8 cellular contexts compared by ENCODE assay signal in the genomic region with DNA sequence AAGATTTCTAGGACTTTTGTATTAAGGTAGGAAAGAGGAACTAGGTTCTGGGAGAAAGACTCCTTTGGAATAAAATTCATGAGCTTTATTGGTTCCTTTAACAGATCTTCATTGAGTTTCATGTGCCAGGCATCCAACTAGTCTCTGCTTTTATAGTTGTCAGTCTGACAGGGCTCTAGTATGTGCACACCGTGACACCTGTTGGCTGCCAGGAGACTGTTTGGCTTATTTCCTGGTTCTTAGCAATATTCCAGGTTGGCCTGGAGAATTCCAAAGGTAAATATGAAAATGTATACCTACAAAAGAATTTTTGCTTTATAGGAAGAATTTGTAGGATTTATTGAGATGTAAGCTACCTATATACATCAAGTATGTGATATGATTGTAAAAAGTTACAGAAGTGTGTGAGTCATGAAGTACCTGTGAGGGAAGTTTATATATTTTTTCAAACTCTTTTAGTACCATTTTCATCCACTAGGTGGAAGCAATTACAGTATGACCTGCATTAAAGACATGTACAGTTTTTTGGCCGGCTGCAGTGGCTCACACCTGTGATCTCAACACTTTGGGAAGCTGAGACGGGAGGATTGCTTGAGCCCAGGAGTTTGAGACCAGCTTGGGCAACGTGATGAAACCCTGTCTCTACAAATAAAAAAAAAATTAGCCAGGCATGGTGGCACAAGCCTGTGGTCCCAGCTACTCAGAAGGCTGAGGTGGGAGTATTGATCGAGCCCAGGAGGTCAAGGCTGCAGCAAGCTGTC. TPM values are rescaled to one million over a fixed set of nuclear protein-coding genes. Genes with fewer than 3 reads are reported as not detected.
DNase-seq lines count a peak whose midpoint lies in the region; ATAC-seq, FAIRE-seq and TF ChIP-seq lines count a peak whose summit lies in the region.

No MANE protein-coding gene starts in this region.

- H4K20me1 ChIP-seq in HepG2 (ENCODE audit: insufficient read depth, low read length): no peaks in the 10 kb centered on the region

- TF ChIP-seq EP300 in HepG2 (IDR thresholded peaks at IDR 0.05; ENCODE audit: low read depth in 2 of 2, low read length in 2 of 2) (no peak), HepG2 (CRISPR knock-in tag; IDR thresholded peaks at IDR 0.05; ENCODE audit: borderline replicate concordance) (no peak)

- no peaks in the 10 kb centered on the region for H3K27me3 ChIP-seq in Peyer's patch
- no peaks in the 10 kb centered on the region for H3K27me3 ChIP-seq in HepG2 (ENCODE audit: control insufficient read depth in 1 of 2, insufficient read depth in 2 of 2, low read length in 2 of 2)
- H3K27me3 ChIP-seq in vagina: no peaks in the 10 kb centered on the region

- in situ Hi-C loops in HepG2 (cut with HindIII; ENCODE audit: extremely low pct_ligation_motif_present, low pct_unique_long_range_greater_than_20kb): loop anchor here (5.0 kb wide), 1 partner anchor 237 kb away; no protein-coding TSS in a partner anchor

- intact Hi-C loops in HepG2 (cut with micrococcal nuclease; ENCODE audit: unreplicated experiment): loop anchor here (1.0 to 5.0 kb wide), 2 partner anchors 122 to 235 kb away; no protein-coding TSS in a partner anchor
- intact Hi-C loops in vagina (cut with DNase I): loop anchor here (10.0 kb wide), 1 partner anchor 235 kb away; no protein-coding TSS in a partner anchor

- H3K79me2 ChIP-seq in HepG2 (ENCODE audit: insufficient read depth, low read length): no peaks in the 10 kb centered on the region

- H3K36me3 ChIP-seq in Peyer's patch: peaks cover 0 to 29% (median 0%) of the 10 kb centered on the region in 3 donors
- peaks cover 15 to 35% of the 10 kb centered on the region in 2 experiments for H3K36me3 ChIP-seq in HepG2 (replicated peaks in 1 of 2; ENCODE audit: control insufficient read depth in 1 of 2, insufficient read depth in 2 of 2, low read length in 2 of 2)
- peaks cover 0 to 19% of the 10 kb centered on the region in 2 donors for H3K36me3 ChIP-seq in vagina

- no peak overlapping the region for H3K4me3 ChIP-seq in Peyer's patch
- H3K4me3 ChIP-seq in HepG2 (replicated peaks in 1 of 3; ENCODE audit: insufficient read depth in 1 of 3, low read depth in 2 of 3, low read length in 3 of 3): no peak overlapping the region
- H3K4me3 ChIP-seq in vagina: no peak overlapping the region

- H3K9me3 ChIP-seq in Peyer's patch (no peaks in the 10 kb centered on the region), HepG2 (ENCODE audit: low read length) (no peaks in the 10 kb centered on the region), vagina (no peaks in the 10 kb centered on the region)

- no peak overlapping the region for H3K9ac ChIP-seq in HepG2 (ENCODE audit: insufficient read depth, low read depth, low read length)

- no peak overlapping the region for H3K4me2 ChIP-seq in HepG2 (ENCODE audit: low read depth, low read length)

- no peak overlapping the region for H3K27ac ChIP-seq in Peyer's patch
- H3K27ac ChIP-seq in HepG2 (ENCODE audit: extremely low read length, insufficient read depth, low read length): no peak overlapping the region
- no peak overlapping the region for H3K27ac ChIP-seq in vagina

- 47% methylated on average over 5 of the region's 5 CpGs for WGBS in HepG2 (ENCODE audit: low lambda C conversion rate)

- peak; percentile 71 for ATAC-seq in HepG2

- CTCF ChIA-PET in GM10248 (lab: Yijun Ruan, JAX) (interaction anchor here (0.8 to 5.7 kb wide), 21 partner anchors 10 to 479 kb away, joined by 3 to 33 read pairs (median 5); a partner anchor contains a TSS), HepG2 (lab: Yijun Ruan, JAX; ENCODE audit: low intra/inter-chr PET ratio, low total read pairs) (interaction anchor here (2.2 kb wide), 1 partner anchor 235 kb away, joined by 18 read pairs; no protein-coding TSS in a partner anchor)

- POLR2A ChIA-PET in GM10248 (lab: Yijun Ruan, JAX): no interaction called here
- POLR2A ChIA-PET in HepG2 (lab: Yijun Ruan, JAX): no interaction called here

- no peaks in the 10 kb centered on the region for H3K4me1 ChIP-seq in Peyer's patch
- 0 out of 2 replicates have a peak, but pooled peaks cover under 1% of the 10 kb centered on the region for H3K4me1 ChIP-seq in HepG2 (ENCODE audit: insufficient read depth, low read length)
- H3K4me1 ChIP-seq in vagina: no peaks in the 10 kb centered on the region

- peak; percentile 62 for DNase-seq in A172 (ENCODE audit: low spot score)
- DNase-seq in GM10248 (ENCODE audit: extremely low spot score): peak; percentile 59
- DNase-seq in HCEC 1CT: peak; percentile 31
- no peak for DNase-seq in Peyer's patch
- DNase-seq in central memory CD4-positive, alpha-beta T cell: peak; percentile 21
- DNase-seq in HepG2 (ENCODE audit: low spot score): peak; percentile 70
- DNase-seq in vagina (ENCODE audit: extremely low spot score in 2 of 2): no peak

- H2AFZ ChIP-seq in HepG2 (ENCODE audit: low read length): no peak overlapping the region

- TF ChIP-seq POLR2A in Peyer's patch (IDR thresholded peaks at IDR 0.05) (no peak), HepG2 (IDR thresholded peaks at IDR 0.05; ENCODE audit: insufficient read depth in 1 of 2, low read depth in 2 of 2, low read length in 2 of 2) (no peak), vagina (IDR thresholded peaks at IDR 0.05) (no peak)

- peak; percentile 80 for FAIRE-seq in HepG2 (lab: Jason Lieb, UNC)

- TF ChIP-seq RAD21 in HepG2 (CRISPR knock-in tag; IDR thresholded peaks at IDR 0.05): peak; percentile 35; the same call in 1 of the 2 replicates

- peak; percentile 41 for TF ChIP-seq CTCF in GM10248 (IDR thresholded peaks at IDR 0.05; ENCODE audit: control extremely low read depth, extremely low read depth, low read depth, missing control alignments)
- peak; percentile 67 for TF ChIP-seq CTCF in LNCAP (IDR thresholded peaks at IDR 0.05)
- peak; percentile 60 to 73 (median 67) for TF ChIP-seq CTCF in Peyer's patch (IDR thresholded peaks at IDR 0.05)
- TF ChIP-seq CTCF in HepG2 (CRISPR knock-in tag; IDR thresholded peaks at IDR 0.05): peak; percentile 71
- TF ChIP-seq CTCF in vagina (IDR thresholded peaks at IDR 0.05): peak in 2 of 3 experiments; percentile 63 to 69

- BruUV-seq in HepG2 (replicated peaks; lab: Mats Ljungman, UMichigan): no TSS peak

RNA-seq across cellular contexts. Expression of a gene that starts 35.2 kb away (rescaled TPM):
- 38.8 and 62.8 TPM in 2 replicates for total RNA-seq in A172 (2014; rRNA removed; shearing (Covaris generic))
- total RNA-seq in Peyer's patch (10 to 100 TPM; 15.4 to 25.4 (median 23.0) TPM), HepG2 (2016; rRNA removed; fragmentation: Illumina TruSeq; extraction: Trizol) (66.7 and 86.0 TPM in 2 replicates), vagina (11.3 TPM)
- 30.8 and 32.0 TPM in 2 replicates for total RNA-seq in HepG2 (2016; cell fraction: cytosol; rRNA removed; fragmentation: Illumina TruSeq; extraction: Trizol; ENCODE audit: low read depth)
- 74.9 and 86.0 TPM in 2 replicates for total RNA-seq in HepG2 (2016; cell fraction: insoluble cytoplasmic fraction; rRNA removed; fragmentation: Illumina TruSeq; extraction: Trizol)
- total RNA-seq in HepG2 (2016; cell fraction: membrane; rRNA removed; fragmentation: Illumina TruSeq; extraction: Trizol): 50.4 and 54.3 TPM in 2 replicates
- 91.1 and 92.0 TPM in 2 replicates for total RNA-seq in HepG2 (2016; cell fraction: nucleus; rRNA removed; fragmentation: Illumina TruSeq; extraction: Trizol)
- 18.7 and 23.1 TPM in 2 replicates for polyA plus RNA-seq in HepG2 (2011; rRNA removed)
- 10.1 and 15.3 TPM in 2 replicates for polyA plus RNA-seq in HepG2 (2011; cell fraction: cytosol; rRNA removed)
- polyA plus RNA-seq in HepG2 (2011; cell fraction: nucleus; rRNA removed): 20.9 and 31.1 TPM in 2 replicates
- polyA plus RNA-seq in HepG2 (2012): 27.5 and 36.0 TPM in 2 replicates
- 19.8 and 21.6 TPM in 2 replicates for polyA plus RNA-seq in HepG2 (2016; cell fraction: cytosol; fragmentation: Illumina TruSeq; extraction: Trizol; ENCODE audit: low read depth)
- 63.1 and 68.5 TPM in 2 replicates for polyA plus RNA-seq in HepG2 (2016; cell fraction: insoluble cytoplasmic fraction; fragmentation: Illumina TruSeq; extraction: Trizol; ENCODE audit: low read depth)
- 22.7 and 26.9 TPM in 2 replicates for polyA plus RNA-seq in HepG2 (2016; cell fraction: membrane; fragmentation: Illumina TruSeq; extraction: Trizol; ENCODE audit: low read depth)
- 87.8 and 109 TPM in 2 replicates for polyA plus RNA-seq in HepG2 (2016; cell fraction: nucleus; fragmentation: Illumina TruSeq; extraction: Trizol; ENCODE audit: insufficient read depth, low read depth)
- 4.9 and 6.3 TPM in 2 replicates for polyA minus RNA-seq in HepG2 (2011; rRNA and poly(A)+ RNA removed; ENCODE audit: low replicate concordance)
- 8.4 and 9.1 TPM in 2 replicates for polyA minus RNA-seq in HepG2 (2011; cell fraction: cytosol; rRNA and poly(A)+ RNA removed)
- polyA minus RNA-seq in HepG2 (2011; cell fraction: nucleus; rRNA and poly(A)+ RNA removed): 107 and 108 TPM in 2 replicates

RNA-seq across cellular contexts. Expression of a gene that starts 35.3 kb away (rescaled TPM):
- total RNA-seq in A172 (2014; rRNA removed; shearing (Covaris generic)): 15.6 and 20.9 TPM in 2 replicates
- total RNA-seq in Peyer's patch: 10 to 100 TPM in 2 of 4 donors, 1 to 10 TPM in 2; 7.9 to 26.4 (median 9.6) TPM
- total RNA-seq in HepG2 (2016; rRNA removed; fragmentation: Illumina TruSeq; extraction: Trizol): 66.9 and 95.1 TPM in 2 replicates
- 7.5 and 9.0 TPM in 2 replicates for total RNA-seq in HepG2 (2016; cell fraction: cytosol; rRNA removed; fragmentation: Illumina TruSeq; extraction: Trizol; ENCODE audit: low read depth)
- 68.6 and 90.2 TPM in 2 replicates for total RNA-seq in HepG2 (2016; cell fraction: insoluble cytoplasmic fraction; rRNA removed; fragmentation: Illumina TruSeq; extraction: Trizol)
- 13.8 and 18.1 TPM in 2 replicates for total RNA-seq in HepG2 (2016; cell fraction: membrane; rRNA removed; fragmentation: Illumina TruSeq; extraction: Trizol)
- 67.2 and 79.2 TPM in 2 replicates for total RNA-seq in HepG2 (2016; cell fraction: nucleus; rRNA removed; fragmentation: Illumina TruSeq; extraction: Trizol)
- 5.7 and 7.3 TPM in 2 replicates for polyA plus RNA-seq in HepG2 (2011; rRNA removed)
- polyA plus RNA-seq in HepG2 (2011; cell fraction: cytosol; rRNA removed): 1.7 and 2.7 TPM in 2 replicates
- 2.5 and 5.8 TPM in 2 replicates for polyA plus RNA-seq in HepG2 (2011; cell fraction: nucleus; rRNA removed)
- polyA plus RNA-seq in HepG2 (2012): 34.6 and 44.9 TPM in 2 replicates
- 1.00 and 1.2 TPM in 2 replicates for polyA plus RNA-seq in HepG2 (2016; cell fraction: cytosol; fragmentation: Illumina TruSeq; extraction: Trizol; ENCODE audit: low read depth)
- polyA plus RNA-seq in HepG2 (2016; cell fraction: insoluble cytoplasmic fraction; fragmentation: Illumina TruSeq; extraction: Trizol; ENCODE audit: low read depth): 69.7 and 73.1 TPM in 2 replicates
- polyA plus RNA-seq in HepG2 (2016; cell fraction: membrane; fragmentation: Illumina TruSeq; extraction: Trizol; ENCODE audit: low read depth): 3.0 and 3.7 TPM in 2 replicates
- 61.2 and 66.0 TPM in 2 replicates for polyA plus RNA-seq in HepG2 (2016; cell fraction: nucleus; fragmentation: Illumina TruSeq; extraction: Trizol; ENCODE audit: insufficient read depth, low read depth)
- polyA minus RNA-seq in HepG2 (2011; rRNA and poly(A)+ RNA removed; ENCODE audit: low replicate concordance): 0.32 and 0.37 TPM in 2 replicates
- 10.5 and 11.4 TPM in 2 replicates for polyA minus RNA-seq in HepG2 (2011; cell fraction: cytosol; rRNA and poly(A)+ RNA removed)
- polyA minus RNA-seq in HepG2 (2011; cell fraction: nucleus; rRNA and poly(A)+ RNA removed): 47.6 and 49.1 TPM in 2 replicates
- total RNA-seq in vagina: 14.0 TPM

Comparison
In these comparisons a context has a peak if more than half of its experiments do, and no peak if none do; other contexts are left out.
1. DNase-seq: peak in A172 (single experiment), GM10248 (single experiment), HCEC 1CT (single experiment), central memory CD4-positive, alpha-beta T cell (single experiment) and HepG2 (single experiment); none in Peyer's patch (0 of 3) and vagina (0 of 2).
2. Peak in every context shown above with its lines, with median percentiles within 50 percentile points of each other: CTCF ChIP-seq.